ENCODE assay signal across 1 cellular context in the genomic region with DNA sequence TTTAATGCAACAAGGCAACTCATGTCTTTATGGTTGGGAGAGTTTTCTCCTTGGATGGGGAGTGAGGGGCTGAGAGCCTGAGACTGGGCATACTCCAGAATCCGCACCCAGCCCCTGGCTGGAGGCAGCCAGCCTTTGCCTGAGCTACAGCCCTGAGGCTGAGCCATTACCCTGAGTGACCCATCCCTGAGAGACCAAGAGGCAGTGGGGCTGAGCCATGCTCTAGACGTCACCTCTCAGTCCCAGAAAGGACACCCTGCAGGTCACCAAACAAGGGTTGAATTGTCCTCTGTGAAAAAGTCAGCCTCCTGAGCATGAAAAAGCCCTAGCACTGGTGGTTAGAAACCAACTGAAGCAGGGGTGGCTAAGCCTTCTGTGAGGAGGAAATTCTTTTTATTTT.
TF ChIP-seq lines count a peak whose summit lies in the region.

No MANE protein-coding gene starts in this region.

TF ChIP-seq in H1, 55 proteins besides CTCF, POLR2A, EP300 and RAD21 (continued from another document):
- TF ChIP-seq NANOG (IDR thresholded peaks at IDR 0.05; ENCODE audit: insufficient read depth, low read depth, low read length, poor library complexity, severe bottlenecking) (no peak), BCL11A (IDR thresholded peaks at IDR 0.05; ENCODE audit: low read depth in 2 of 2, low read length in 2 of 2) (no peak), TBP (IDR thresholded peaks at IDR 0.05; ENCODE audit: low read depth, low read length) (no peak), CBX8 (IDR thresholded peaks at IDR 0.05; ENCODE audit: borderline replicate concordance, low read depth, low read length) (no peak)
